Comparison of ENCODE assay signal across 1 cellular context in the genomic region with DNA sequence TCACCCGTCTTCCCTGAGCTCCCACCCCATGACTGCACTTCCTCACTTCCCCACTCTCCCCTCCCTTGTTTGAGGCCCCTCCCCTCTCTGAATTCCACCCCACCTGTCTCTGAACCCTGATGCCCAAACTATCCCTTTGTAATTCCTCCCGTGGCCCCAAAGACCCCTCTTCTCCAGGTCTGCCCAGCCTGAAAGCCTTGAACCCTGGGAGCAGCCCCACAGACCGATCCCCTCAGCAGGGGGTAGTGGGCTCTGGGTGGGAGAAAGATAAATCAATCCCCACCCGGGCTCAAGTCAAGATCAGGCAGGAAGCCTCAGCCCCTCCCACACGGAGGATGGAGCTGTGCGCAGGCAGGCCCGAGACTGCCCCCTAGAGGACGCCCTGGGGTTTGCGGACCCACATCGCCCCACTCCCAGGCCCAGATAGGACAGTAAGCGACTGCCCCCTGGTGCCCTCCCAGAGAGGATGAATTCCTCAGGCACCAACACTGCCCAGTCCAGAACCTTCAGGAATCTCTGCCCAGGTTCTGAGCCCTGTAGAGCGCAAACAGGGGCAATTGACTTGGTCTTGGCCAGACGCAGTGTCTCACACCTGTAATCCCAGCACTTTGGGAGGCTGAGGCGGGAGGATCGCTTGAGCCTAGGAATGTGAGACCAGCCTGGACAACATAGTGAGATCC.
A peak's percentile ranks its signal among the peaks of the same experiment; 100 is the strongest.
TF ChIP-seq lines count a peak whose summit lies in the region.

No MANE protein-coding gene starts in this region.

TF ChIP-seq in GM23338, 12 proteins besides CTCF, POLR2A, EP300 and RAD21:
- TF ChIP-seq, protein P1, sequence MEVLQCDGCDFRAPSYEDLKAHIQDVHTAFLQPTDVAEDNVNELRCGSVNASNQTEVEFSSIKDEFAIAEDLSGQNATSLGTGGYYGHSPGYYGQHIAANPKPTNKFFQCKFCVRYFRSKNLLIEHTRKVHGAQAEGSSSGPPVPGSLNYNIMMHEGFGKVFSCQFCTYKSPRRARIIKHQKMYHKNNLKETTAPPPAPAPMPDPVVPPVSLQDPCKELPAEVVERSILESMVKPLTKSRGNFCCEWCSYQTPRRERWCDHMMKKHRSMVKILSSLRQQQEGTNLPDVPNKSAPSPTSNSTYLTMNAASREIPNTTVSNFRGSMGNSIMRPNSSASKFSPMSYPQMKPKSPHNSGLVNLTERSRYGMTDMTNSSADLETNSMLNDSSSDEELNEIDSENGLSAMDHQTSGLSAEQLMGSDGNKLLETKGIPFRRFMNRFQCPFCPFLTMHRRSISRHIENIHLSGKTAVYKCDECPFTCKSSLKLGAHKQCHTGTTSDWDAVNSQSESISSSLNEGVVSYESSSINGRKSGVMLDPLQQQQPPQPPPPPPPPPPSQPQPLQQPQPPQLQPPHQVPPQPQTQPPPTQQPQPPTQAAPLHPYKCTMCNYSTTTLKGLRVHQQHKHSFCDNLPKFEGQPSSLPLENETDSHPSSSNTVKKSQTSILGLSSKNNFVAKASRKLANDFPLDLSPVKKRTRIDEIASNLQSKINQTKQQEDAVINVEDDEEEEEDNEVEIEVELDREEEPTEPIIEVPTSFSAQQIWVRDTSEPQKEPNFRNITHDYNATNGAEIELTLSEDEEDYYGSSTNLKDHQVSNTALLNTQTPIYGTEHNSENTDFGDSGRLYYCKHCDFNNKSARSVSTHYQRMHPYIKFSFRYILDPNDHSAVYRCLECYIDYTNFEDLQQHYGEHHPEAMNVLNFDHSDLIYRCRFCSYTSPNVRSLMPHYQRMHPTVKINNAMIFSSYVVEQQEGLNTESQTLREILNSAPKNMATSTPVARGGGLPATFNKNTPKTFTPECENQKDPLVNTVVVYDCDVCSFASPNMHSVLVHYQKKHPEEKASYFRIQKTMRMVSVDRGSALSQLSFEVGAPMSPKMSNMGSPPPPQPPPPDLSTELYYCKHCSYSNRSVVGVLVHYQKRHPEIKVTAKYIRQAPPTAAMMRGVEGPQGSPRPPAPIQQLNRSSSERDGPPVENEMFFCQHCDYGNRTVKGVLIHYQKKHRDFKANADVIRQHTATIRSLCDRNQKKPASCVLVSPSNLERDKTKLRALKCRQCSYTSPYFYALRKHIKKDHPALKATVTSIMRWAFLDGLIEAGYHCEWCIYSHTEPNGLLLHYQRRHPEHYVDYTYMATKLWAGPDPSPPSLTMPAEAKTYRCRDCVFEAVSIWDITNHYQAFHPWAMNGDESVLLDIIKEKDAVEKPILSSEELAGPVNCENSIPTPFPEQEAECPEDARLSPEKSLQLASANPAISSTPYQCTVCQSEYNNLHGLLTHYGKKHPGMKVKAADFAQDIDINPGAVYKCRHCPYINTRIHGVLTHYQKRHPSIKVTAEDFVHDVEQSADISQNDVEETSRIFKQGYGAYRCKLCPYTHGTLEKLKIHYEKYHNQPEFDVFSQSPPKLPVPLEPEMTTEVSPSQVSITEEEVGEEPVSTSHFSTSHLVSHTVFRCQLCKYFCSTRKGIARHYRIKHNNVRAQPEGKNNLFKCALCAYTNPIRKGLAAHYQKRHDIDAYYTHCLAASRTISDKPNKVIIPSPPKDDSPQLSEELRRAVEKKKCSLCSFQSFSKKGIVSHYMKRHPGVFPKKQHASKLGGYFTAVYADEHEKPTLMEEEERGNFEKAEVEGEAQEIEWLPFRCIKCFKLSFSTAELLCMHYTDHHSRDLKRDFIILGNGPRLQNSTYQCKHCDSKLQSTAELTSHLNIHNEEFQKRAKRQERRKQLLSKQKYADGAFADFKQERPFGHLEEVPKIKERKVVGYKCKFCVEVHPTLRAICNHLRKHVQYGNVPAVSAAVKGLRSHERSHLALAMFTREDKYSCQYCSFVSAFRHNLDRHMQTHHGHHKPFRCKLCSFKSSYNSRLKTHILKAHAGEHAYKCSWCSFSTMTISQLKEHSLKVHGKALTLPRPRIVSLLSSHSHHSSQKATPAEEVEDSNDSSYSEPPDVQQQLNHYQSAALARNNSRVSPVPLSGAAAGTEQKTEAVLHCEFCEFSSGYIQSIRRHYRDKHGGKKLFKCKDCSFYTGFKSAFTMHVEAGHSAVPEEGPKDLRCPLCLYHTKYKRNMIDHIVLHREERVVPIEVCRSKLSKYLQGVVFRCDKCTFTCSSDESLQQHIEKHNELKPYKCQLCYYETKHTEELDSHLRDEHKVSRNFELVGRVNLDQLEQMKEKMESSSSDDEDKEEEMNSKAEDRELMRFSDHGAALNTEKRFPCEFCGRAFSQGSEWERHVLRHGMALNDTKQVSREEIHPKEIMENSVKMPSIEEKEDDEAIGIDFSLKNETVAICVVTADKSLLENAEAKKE (CRISPR knock-in tag; IDR thresholded peaks at IDR 0.05) = peak; percentile 20; the same call in 1 of the 2 replicates
- no peak for TF ChIP-seq STAT1 (IDR thresholded peaks at IDR 0.05; ENCODE audit: unreplicated experiment)
- TF ChIP-seq EZH2 (IDR thresholded peaks at IDR 0.05; ENCODE audit: low read depth, unreplicated experiment) = no peak
- no peak for TF ChIP-seq POLR2AphosphoS5 (IDR thresholded peaks at IDR 0.05; ENCODE audit: low read depth)
- TF ChIP-seq ZNF114 (CRISPR knock-in tag; IDR thresholded peaks at IDR 0.05) = no peak
- TF ChIP-seq, protein P2, sequence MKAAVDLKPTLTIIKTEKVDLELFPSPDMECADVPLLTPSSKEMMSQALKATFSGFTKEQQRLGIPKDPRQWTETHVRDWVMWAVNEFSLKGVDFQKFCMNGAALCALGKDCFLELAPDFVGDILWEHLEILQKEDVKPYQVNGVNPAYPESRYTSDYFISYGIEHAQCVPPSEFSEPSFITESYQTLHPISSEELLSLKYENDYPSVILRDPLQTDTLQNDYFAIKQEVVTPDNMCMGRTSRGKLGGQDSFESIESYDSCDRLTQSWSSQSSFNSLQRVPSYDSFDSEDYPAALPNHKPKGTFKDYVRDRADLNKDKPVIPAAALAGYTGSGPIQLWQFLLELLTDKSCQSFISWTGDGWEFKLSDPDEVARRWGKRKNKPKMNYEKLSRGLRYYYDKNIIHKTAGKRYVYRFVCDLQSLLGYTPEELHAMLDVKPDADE (IDR thresholded peaks at IDR 0.05) = no peak
- no peak for TF ChIP-seq ZNF331 (CRISPR knock-in tag; IDR thresholded peaks at IDR 0.05; ENCODE audit: low read depth)
- no peak for TF ChIP-seq EZH2phosphoT487 (IDR thresholded peaks at IDR 0.05; ENCODE audit: unreplicated experiment)
- no peak for TF ChIP-seq JUNB (IDR thresholded peaks at IDR 0.05; ENCODE audit: unreplicated experiment)
- no peak for TF ChIP-seq NANOG (IDR thresholded peaks at IDR 0.05; ENCODE audit: borderline replicate concordance)
- peak; percentile 37; the same call in 1 of the 2 replicates for TF ChIP-seq CREB1 (CRISPR knock-in tag; IDR thresholded peaks at IDR 0.05; ENCODE audit: low read depth)
